Comparison of ENCODE assay signal across 19 cellular contexts in the genomic region with DNA sequence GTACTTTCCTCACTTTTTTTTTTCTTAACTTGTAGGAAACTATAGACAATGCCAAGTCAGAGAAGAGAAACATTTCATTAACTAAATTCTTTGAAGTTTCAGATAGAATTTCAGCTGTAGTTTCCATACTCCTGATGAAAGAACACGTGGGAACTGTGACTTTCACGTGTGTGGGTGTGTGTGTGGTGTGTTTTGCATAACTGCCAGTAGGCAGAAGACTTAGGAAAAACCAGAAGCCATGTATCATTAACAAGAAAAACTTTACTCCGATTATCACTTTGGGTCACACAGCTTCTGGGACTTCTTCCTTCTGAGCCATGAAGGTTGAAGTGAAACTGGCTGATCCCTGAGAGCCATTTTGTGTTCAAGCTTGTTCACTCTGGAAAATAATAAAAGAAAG.
DNase-seq lines count a peak whose midpoint lies in the region; ATAC-seq and TF ChIP-seq lines count a peak whose summit lies in the region.
"Had no signal": no experiment of that assay in that cellular context is flagged by ENCODE, and none has a peak within 500 bp of the region (broad histone marks: within the 10 kb centered on the region; RNA-seq: fewer than 3 reads in every experiment).

No MANE protein-coding gene starts in this region.

- DNase-seq in HL-60 (ENCODE audit: low read depth in 1 of 2, low spot score in 1 of 2), result peak; percentile 3 to 7
- no peak for DNase-seq in mesenteric fat pad (ENCODE audit: low spot score)
- DNase-seq in NCI-H345 treated with DMSO at 0.1 percent for 48 hours (lab: John Stamatoyannopoulos, UW; ENCODE audit: unreplicated experiment), result no peak
- DNase-seq in AG08395 (ENCODE audit: low spot score), result no peak
- no peak for DNase-seq in activated T-cell treated with anti-CD3 and anti-CD28 coated beads for 4 hours
- DNase-seq: activated CD4-positive, alpha-beta T cell treated with anti-CD3 and anti-CD28 coated beads for 48 hours; activated T-cell treated with anti-CD3 and anti-CD28 coated beads, Interleukin-2, amount 50 U/mL, for 1 hour; BE2C; DMS153; esophagus squamous epithelium; NCI-H2029; NCI-H748 treated with DMSO at 0.1 percent for 48 hours; spleen; stimulated activated naive CD8-positive, alpha-beta T cell treated with anti-CD3 and anti-CD28 coated beads, Interleukin-15, Interleukin-2, amounts not matched to agents 100 U/mL and 50 U/mL, for 24 hours; uterus had no signal

- no peak for TF ChIP-seq CTCF in HL-60 (IDR thresholded peaks at IDR 0.05; ENCODE audit: insufficient read depth, low read length)
- no peak for TF ChIP-seq CTCF in neutrophil (IDR thresholded peaks at IDR 0.05)

- H3K9me3 ChIP-seq in neutrophil, result no peaks in the 10 kb centered on the region
- H3K9me3 ChIP-seq: BE2C, esophagus squamous epithelium, spleen, uterus had no signal

- H3K4me1 ChIP-seq in neutrophil (ENCODE audit: control insufficient read depth in 1 of 2, insufficient read depth in 1 of 2, low read depth in 1 of 2, low read length in 1 of 2), result peaks cover 28 to 31% of the 10 kb centered on the region in 2 experiments
- H3K4me1 ChIP-seq: BE2C, uterus had no signal

- no peaks in the 10 kb centered on the region for H3K36me3 ChIP-seq in neutrophil
- H3K36me3 ChIP-seq: BE2C, esophagus squamous epithelium, spleen, uterus had no signal

- ATAC-seq in GM18909 (IDR thresholded peaks at IDR 0.05; ENCODE audit: poor library complexity, unreplicated experiment), result peak; percentile 50
- ATAC-seq in HG02759 (IDR thresholded peaks at IDR 0.05; ENCODE audit: unreplicated experiment), result peak; percentile 66
- ATAC-seq: left lobe of liver; stimulated activated naive CD8-positive, alpha-beta T cell treated with anti-CD3 and anti-CD28 coated beads, Interleukin-15, Interleukin-2, amounts not matched to agents 100 U/mL and 50 U/mL, for 24 hours had no signal

- H3K27ac ChIP-seq in HL-60 (replicated peaks) (peak overlapping the region; percentile 70), neutrophil (peak overlapping the region; percentile 78)
- H3K27ac ChIP-seq: uterus had no signal

- H3K27me3 ChIP-seq in HL-60 (ENCODE audit: insufficient read depth, poor library complexity, severe bottlenecking) (no peaks in the 10 kb centered on the region), neutrophil (no peaks in the 10 kb centered on the region)
- H3K27me3 ChIP-seq: BE2C, esophagus squamous epithelium, spleen, uterus had no signal

- no peak overlapping the region for H3K4me3 ChIP-seq in HL-60 (replicated peaks; ENCODE audit: insufficient read depth, low read length)
- no peak overlapping the region for H3K4me3 ChIP-seq in neutrophil (ENCODE audit: low read depth in 1 of 2, low read length in 1 of 2)
- H3K4me3 ChIP-seq: esophagus squamous epithelium, spleen, uterus had no signal

Comparison
In these comparisons a context has a peak if more than half of its experiments do, and no peak if none do; other contexts are left out.
1. DNase-seq: peak in HL-60 (2 of 2); none in mesenteric fat pad (single experiment), NCI-H345 treated with DMSO at 0.1 percent for 48 hours (single experiment), AG08395 (single experiment) and activated T-cell treated with anti-CD3 and anti-CD28 coated beads for 4 hours (single experiment).